1 cellular context compared by ENCODE assay signal in genomic region chr17:74083321-74083720, GRCh38.
TF ChIP-seq lines count a peak whose summit lies in the region.

No MANE protein-coding gene starts in this region.

TF ChIP-seq in WTC11, 78 proteins besides CTCF, POLR2A, EP300 and RAD21 (continued from another document):
- TF ChIP-seq, protein P1, sequence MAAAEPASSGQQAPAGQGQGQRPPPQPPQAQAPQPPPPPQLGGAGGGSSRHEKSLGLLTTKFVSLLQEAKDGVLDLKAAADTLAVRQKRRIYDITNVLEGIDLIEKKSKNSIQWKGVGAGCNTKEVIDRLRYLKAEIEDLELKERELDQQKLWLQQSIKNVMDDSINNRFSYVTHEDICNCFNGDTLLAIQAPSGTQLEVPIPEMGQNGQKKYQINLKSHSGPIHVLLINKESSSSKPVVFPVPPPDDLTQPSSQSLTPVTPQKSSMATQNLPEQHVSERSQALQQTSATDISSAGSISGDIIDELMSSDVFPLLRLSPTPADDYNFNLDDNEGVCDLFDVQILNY (CRISPR knock-in tag; IDR thresholded peaks at IDR 0.05): no peak
- no peak for TF ChIP-seq JUN (CRISPR knock-in tag; IDR thresholded peaks at IDR 0.05)
- TF ChIP-seq FOXP4 (CRISPR knock-in tag; IDR thresholded peaks at IDR 0.05): no peak
- TF ChIP-seq TCF7 (CRISPR knock-in tag; IDR thresholded peaks at IDR 0.05; ENCODE audit: low read depth): no peak
- no peak for TF ChIP-seq JAZF1 (CRISPR knock-in tag; IDR thresholded peaks at IDR 0.05)
- no peak for TF ChIP-seq TP53 (CRISPR knock-in tag; IDR thresholded peaks at IDR 0.05)
